ENCODE assay signal across 25 cellular contexts in genomic region chr4:154707877-154708276, GRCh38. TPM values are rescaled to one million over a fixed set of nuclear protein-coding genes. Genes with fewer than 3 reads are reported as not detected.
DNase-seq lines count a peak whose midpoint lies in the region; ATAC-seq, FAIRE-seq and TF ChIP-seq lines count a peak whose summit lies in the region.
"Had no signal": no experiment of that assay in that cellular context is flagged by ENCODE, and none has a peak within 500 bp of the region (broad histone marks: within the 10 kb centered on the region; RNA-seq: fewer than 3 reads in every experiment).

No MANE protein-coding gene starts in this region.

- no peak for FAIRE-seq in GM12891 (lab: Jason Lieb, UNC)
- FAIRE-seq: frontal cortex, TTC549 had no signal

- H2BK120ac ChIP-seq in neuronal stem cell (ENCODE audit: low read depth, low read length): no peak overlapping the region

- H3K27ac ChIP-seq in substantia nigra (ENCODE audit: low read depth, low read length, poor library complexity, severe bottlenecking): no peak overlapping the region
- H3K27ac ChIP-seq in neuronal stem cell (replicated peaks; ENCODE audit: low read length): no peak overlapping the region
- H3K27ac ChIP-seq: BLaER1 treated with 17β-estradiol and CSF1 and Interleukin-3, amounts not matched to agents 10 nM and 100 nM; left ventricle myocardium inferior; SJCRH30; transverse colon had no signal

- H2BK5ac ChIP-seq in neuronal stem cell (ENCODE audit: low read length): no peak overlapping the region

- no peak overlapping the region for H3K23ac ChIP-seq in neuronal stem cell (ENCODE audit: low read depth, low read length, poor library complexity)

- no peaks in the 10 kb centered on the region for H3K27me3 ChIP-seq in neuronal stem cell (ENCODE audit: control insufficient read depth in 3 of 3, insufficient read depth in 3 of 3, low read depth in 1 of 3, low read length in 3 of 3)
- H3K27me3 ChIP-seq: BLaER1 treated with 17β-estradiol and CSF1 and Interleukin-3, amounts not matched to agents 10 nM and 100 nM; SJCRH30; transverse colon had no signal

- no peak overlapping the region for H2AFZ ChIP-seq in neuronal stem cell (ENCODE audit: low read length)

- H4K91ac ChIP-seq in neuronal stem cell (ENCODE audit: low read depth, low read length, poor library complexity): no peak overlapping the region

- DNase-seq in ELR (ENCODE audit: low read depth) (peak; percentile 11), SW480 (ENCODE audit: low spot score) (peak; percentile 7), foreskin melanocyte (peak; percentile 86), substantia nigra (lab: John Stamatoyannopoulos, UW) (peak in 40 of 49 donors; percentile 0 to 76 (median 14)), GM12891 (ENCODE audit: insufficient read length, low spot score) (no peak), neuronal stem cell (ENCODE audit: low spot score) (no peak), hepatic stellate cell (ENCODE audit: low spot score) (no peak)
- DNase-seq: ACHN; activated CD4-positive, alpha-beta T cell treated with anti-CD3 and anti-CD28 coated beads, Interleukin-2, amount 50 U/mL, for 48 hours; activated naive CD4-positive, alpha-beta T cell treated with anti-CD3 and anti-CD28 coated beads, Interleukin-2, amount 10 ng/mL, durations not matched to agents 7 days and 5 days; GOT3; immature natural killer cell; left ventricle myocardium inferior; naive thymus-derived CD4-positive, alpha-beta T cell; NCI-H1092; NCI-H187 treated with DMSO at 0.1 percent for 48 hours; retina; SJCRH30; transverse colon had no signal

- no peak for TF ChIP-seq POLR2A in GM12891 (IDR thresholded peaks at IDR 0.05; ENCODE audit: low read depth, low read length)

- no peak overlapping the region for H3K4me2 ChIP-seq in neuronal stem cell (ENCODE audit: insufficient read depth, low read length, poor library complexity, severe bottlenecking)
- H3K4me2 ChIP-seq: BLaER1 treated with 17β-estradiol and CSF1 and Interleukin-3, amounts not matched to agents 10 nM and 100 nM had no signal

- no CpG with 5 or more reads among the region's 3 CpGs for WGBS in neuronal stem cell (ENCODE audit: extremely low coverage in 2 of 2, insufficient read length in 2 of 2, insufficient replicate concordance in 1 of 2), 2 donors

- no peak overlapping the region for H3K14ac ChIP-seq in neuronal stem cell (ENCODE audit: low read length)

- H3K9me3 ChIP-seq in neuronal stem cell (replicated peaks in 1 of 2; ENCODE audit: control insufficient read depth in 2 of 2, insufficient read depth in 1 of 2, low read depth in 1 of 2, low read length in 2 of 2): no peaks in the 10 kb centered on the region
- H3K9me3 ChIP-seq: BLaER1 treated with 17β-estradiol and CSF1 and Interleukin-3, amounts not matched to agents 10 nM and 100 nM; SJCRH30; transverse colon had no signal

- H3K4me3 ChIP-seq in neuronal stem cell (ENCODE audit: low read length in 2 of 2): no peak overlapping the region
- H3K4me3 ChIP-seq: BLaER1 treated with 17β-estradiol and CSF1 and Interleukin-3, amounts not matched to agents 10 nM and 100 nM; left ventricle myocardium inferior; SJCRH30; skin epidermis; transverse colon had no signal

- no peak overlapping the region for H2AK5ac ChIP-seq in neuronal stem cell (ENCODE audit: low read depth, low read length)

- H3K4me1 ChIP-seq in neuronal stem cell (ENCODE audit: control insufficient read depth in 2 of 2, insufficient read depth in 1 of 2, low read depth in 1 of 2, low read length in 2 of 2): no peaks in the 10 kb centered on the region
- H3K4me1 ChIP-seq: BLaER1 treated with 17β-estradiol and CSF1 and Interleukin-3, amounts not matched to agents 10 nM and 100 nM; left ventricle myocardium inferior; SJCRH30; transverse colon had no signal

- H3K79me1 ChIP-seq in neuronal stem cell (ENCODE audit: low read depth, low read length): no peaks in the 10 kb centered on the region

- H4K8ac ChIP-seq in neuronal stem cell (ENCODE audit: low read depth, low read length): no peak overlapping the region

- ATAC-seq in GM21576 (IDR thresholded peaks at IDR 0.05; ENCODE audit: unreplicated experiment): no peak
- ATAC-seq: activated CD4-positive, CD25-positive, alpha-beta regulatory T cell treated with anti-CD3 and anti-CD28 coated beads, Interleukin-2, amount 50 U/mL, for 24 hours; naive thymus-derived CD4-positive, alpha-beta T cell had no signal

- no peak overlapping the region for H3K4ac ChIP-seq in neuronal stem cell (ENCODE audit: low read length)

- no peak overlapping the region for H2BK15ac ChIP-seq in neuronal stem cell (ENCODE audit: low read length)

- no peak overlapping the region for H3K18ac ChIP-seq in neuronal stem cell (ENCODE audit: low read length)

- no peak overlapping the region for H3K9ac ChIP-seq in neuronal stem cell (ENCODE audit: low read depth, low read length, poor library complexity)
- H3K9ac ChIP-seq: BLaER1 treated with 17β-estradiol and CSF1 and Interleukin-3, amounts not matched to agents 10 nM and 100 nM had no signal

- H3K36me3 ChIP-seq in neuronal stem cell (replicated peaks in 1 of 2; ENCODE audit: control insufficient read depth in 2 of 2, insufficient read depth in 2 of 2, low read length in 2 of 2): no peaks in the 10 kb centered on the region
- H3K36me3 ChIP-seq: BLaER1 treated with 17β-estradiol and CSF1 and Interleukin-3, amounts not matched to agents 10 nM and 100 nM; left ventricle myocardium inferior; SJCRH30; transverse colon had no signal

- no peak overlapping the region for H2BK12ac ChIP-seq in neuronal stem cell (ENCODE audit: low read length)

TF ChIP-seq in GM12891, 5 proteins besides CTCF, POLR2A, EP300 and RAD21:
- TF ChIP-seq POU2F2 (IDR thresholded peaks at IDR 0.05; ENCODE audit: low read depth, low read length): no peak

RNA-seq across cellular contexts. Expression of gene LRAT, which starts 35.9 kb away (rescaled TPM):
- polyA plus RNA-seq in GM12891 (2012; ENCODE audit: low read depth, missing spikeins): not detected
- 0.61 TPM for polyA plus RNA-seq in neuronal stem cell (2013, experiment 1 of 2)
- 0.57 TPM for polyA plus RNA-seq in neuronal stem cell (2013, experiment 2 of 2)
- polyA plus RNA-seq: immature natural killer cell; naive thymus-derived CD4-positive, alpha-beta T cell had no signal

Comparison
In these comparisons a context has a peak if more than half of its experiments do, and no peak if none do; other contexts are left out.
1. DNase-seq: peak in ELR (single experiment), SW480 (single experiment), foreskin melanocyte (single experiment) and substantia nigra (40 of 49); none in GM12891 (single experiment), neuronal stem cell (single experiment) and hepatic stellate cell (single experiment).